9 cellular contexts compared by ENCODE assay signal in the genomic region with DNA sequence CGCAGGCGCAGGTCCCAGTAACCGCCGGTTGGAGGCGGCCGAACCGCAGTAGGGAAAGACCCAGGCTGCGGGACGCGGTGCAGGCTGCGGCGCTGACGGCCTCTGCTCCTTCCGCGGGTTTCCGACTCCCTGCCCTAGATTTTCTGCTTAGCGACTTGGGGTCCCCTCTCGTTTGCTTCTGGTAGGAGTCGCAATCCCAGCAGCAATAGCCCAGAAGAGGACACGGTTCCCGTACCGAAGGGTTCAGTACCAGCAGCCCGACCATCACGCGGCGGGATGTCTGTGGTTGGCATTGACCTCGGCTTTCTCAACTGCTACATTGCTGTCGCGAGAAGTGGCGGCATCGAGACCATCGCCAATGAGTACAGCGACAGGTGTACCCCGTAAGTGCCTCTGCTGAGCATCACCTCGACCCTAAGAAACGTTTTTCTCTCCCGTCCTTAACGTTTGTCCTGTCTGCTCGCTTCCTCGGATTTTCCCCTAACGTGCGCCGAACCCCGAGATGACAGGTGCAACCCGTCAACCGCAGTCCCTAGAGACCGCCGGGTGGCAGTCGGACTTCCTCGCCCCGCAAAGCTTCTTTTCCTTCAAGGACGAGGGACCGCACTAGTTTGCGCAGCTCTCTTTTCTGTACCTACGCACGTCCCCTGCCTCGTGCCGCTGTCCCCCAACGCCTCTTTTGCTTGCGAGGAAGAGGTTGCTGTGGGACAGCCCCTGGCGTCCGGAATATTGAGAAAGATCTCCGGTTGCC. TPM values are rescaled to one million over a fixed set of nuclear protein-coding genes. Genes with fewer than 3 reads are reported as not detected.
A peak's percentile ranks its signal among the peaks of the same experiment; 100 is the strongest.
DNase-seq lines count a peak whose midpoint lies in the region; ATAC-seq, FAIRE-seq and TF ChIP-seq lines count a peak whose summit lies in the region.
"Had no signal": no experiment of that assay in that cellular context is flagged by ENCODE, and none has a peak within 500 bp of the region (broad histone marks: within the 10 kb centered on the region; RNA-seq: fewer than 3 reads in every experiment).

A gene (plus strand): TSS at position 48 of the 751 bp plus-strand sequence. CDS start 229 bp downstream, at position 277.

- peak within 1 kb of the TSS; percentile 34 for H3K27ac ChIP-seq in smooth muscle cell (ENCODE audit: low read depth)

- H3K36me3 ChIP-seq in bronchial epithelial cell (ENCODE audit: control insufficient read depth, insufficient read depth, low read length) (no peaks in the 10 kb centered on the region), smooth muscle cell (ENCODE audit: low read depth) (no peaks in the 10 kb centered on the region)

- peak within 1 kb of the TSS; percentile 60 for H3K9ac ChIP-seq in smooth muscle cell (ENCODE audit: low read depth)

- peak; percentile 39 for TF ChIP-seq CTCF in bronchial epithelial cell (IDR thresholded peaks at IDR 0.05; ENCODE audit: insufficient read depth, low read length, severe bottlenecking)
- TF ChIP-seq CTCF in smooth muscle cell (IDR thresholded peaks at IDR 0.05; ENCODE audit: borderline replicate concordance, insufficient read depth, poor library complexity, severe bottlenecking): no peak

- peak within 1 kb of the TSS; percentile 92 for H3K4me3 Mint-ChIP-seq in T-helper 2 cell treated with Interferon-gamma antibody and Interleukin-4, amounts not matched to agents 5 μg/mL and 100 μg/mL, for 36 hours

- ATAC-seq in HG02610 (IDR thresholded peaks at IDR 0.05; ENCODE audit: unreplicated experiment): peak; percentile 38

- H3K9me3 Mint-ChIP-seq in T-helper 2 cell treated with Interferon-gamma antibody and Interleukin-4, amounts not matched to agents 5 μg/mL and 100 μg/mL, for 36 hours: no peaks in the 10 kb centered on the region

- WGBS in smooth muscle cell (ENCODE audit: low lambda C conversion rate): 2% methylated on average over 63 of the region's 63 CpGs

- no peaks in the 10 kb centered on the region for H3K9me3 ChIP-seq in smooth muscle cell (replicated peaks; ENCODE audit: low read depth)

- H3F3A ChIP-seq in smooth muscle cell (ENCODE audit: low read depth): peaks cover 7% of the 10 kb centered on the region

- no peak for FAIRE-seq in bronchial epithelial cell (lab: Jason Lieb, UNC)
- FAIRE-seq: G401.6 had no signal

- DNase-seq in NCI-H524 (lab: John Stamatoyannopoulos, UW): peak; percentile 43 to 73
- no peak for DNase-seq in NCI-H524 treated with DMSO at 0.1 percent for 48 hours (lab: John Stamatoyannopoulos, UW)
- peak; percentile 78 for DNase-seq in NAMALWA (ENCODE audit: low spot score)
- DNase-seq in T-helper 2 cell treated with Interferon-gamma antibody and Interleukin-4, amounts not matched to agents 5 μg/mL and 100 μg/mL, for 36 hours (ENCODE audit: low spot score): peak; percentile 59
- peak; percentile 56 for DNase-seq in bronchial epithelial cell (ENCODE audit: low read depth)
- DNase-seq in inferior parietal cortex (ENCODE audit: extremely low spot score): peak; percentile 83
- DNase-seq in smooth muscle cell (lab: John Stamatoyannopoulos, UW; ENCODE audit: unreplicated experiment): no peak

- H3K4me3 ChIP-seq in bronchial epithelial cell (ENCODE audit: low read depth, low read length) (peak within 1 kb of the TSS; percentile 84), smooth muscle cell (peak within 1 kb of the TSS; percentile 62)

- H3K4me1 ChIP-seq in smooth muscle cell (ENCODE audit: low read depth): no peaks in the 10 kb centered on the region

- H3K4me2 ChIP-seq in smooth muscle cell: peak within 1 kb of the TSS; percentile 90

- peak within 1 kb of the TSS; percentile 69 for H3K27ac Mint-ChIP-seq in T-helper 2 cell treated with Interferon-gamma antibody and Interleukin-4, amounts not matched to agents 5 μg/mL and 100 μg/mL, for 36 hours

- H3K36me3 Mint-ChIP-seq in T-helper 2 cell treated with Interferon-gamma antibody and Interleukin-4, amounts not matched to agents 5 μg/mL and 100 μg/mL, for 36 hours (ENCODE audit: low read depth): peaks cover 1% of the 10 kb centered on the region

- no peaks in the 10 kb centered on the region for H3K79me2 ChIP-seq in smooth muscle cell (ENCODE audit: low read depth)

- H4K20me1 ChIP-seq in smooth muscle cell (ENCODE audit: low read depth): no peaks in the 10 kb centered on the region

- peaks cover 21% of the 10 kb centered on the region for H3K4me1 Mint-ChIP-seq in T-helper 2 cell treated with Interferon-gamma antibody and Interleukin-4, amounts not matched to agents 5 μg/mL and 100 μg/mL, for 36 hours (ENCODE audit: low read depth)

- H3K27me3 ChIP-seq in bronchial epithelial cell (ENCODE audit: control insufficient read depth, insufficient read depth, low read length) (no peaks in the 10 kb centered on the region), smooth muscle cell (ENCODE audit: low read depth) (peaks cover 23% of the 10 kb centered on the region)

- peak within 1 kb of the TSS; percentile 94 for H2AFZ ChIP-seq in smooth muscle cell (ENCODE audit: low read depth)

- H3K27me3 Mint-ChIP-seq in T-helper 2 cell treated with Interferon-gamma antibody and Interleukin-4, amounts not matched to agents 5 μg/mL and 100 μg/mL, for 36 hours (ENCODE audit: low read depth): peaks cover 72% of the 10 kb centered on the region

RNA-seq across cellular contexts. Expression of the gene that starts here (rescaled TPM):
- total RNA-seq in bronchial epithelial cell: 12.4 and 20.1 TPM in 2 replicates
- 5.0 and 6.9 TPM in 2 replicates for total RNA-seq in smooth muscle cell
- polyA plus RNA-seq in smooth muscle cell: 0.95 and 3.9 TPM in 2 replicates

Comparison
In these comparisons a context has a peak if more than half of its experiments do, and no peak if none do; other contexts are left out.
1. DNase-seq: peak in NCI-H524 (2 of 2), NAMALWA (single experiment), T-helper 2 cell treated with Interferon-gamma antibody and Interleukin-4, amounts not matched to agents 5 μg/mL and 100 μg/mL, for 36 hours (single experiment), bronchial epithelial cell (single experiment) and inferior parietal cortex (single experiment); none in NCI-H524 treated with DMSO at 0.1 percent for 48 hours (single experiment) and smooth muscle cell (single experiment).